2 cellular contexts compared by ENCODE assay signal in genomic region chr12:21526721-21527345, GRCh38.
A peak's percentile ranks its signal among the peaks of the same experiment; 100 is the strongest.
TF ChIP-seq lines count a peak whose summit lies in the region.

No MANE protein-coding gene starts in this region.

TF ChIP-seq in A549, 52 proteins besides CTCF, POLR2A, EP300 and RAD21:
- no peak for TF ChIP-seq POLR2AphosphoS2 (conservative IDR thresholded peaks at IDR 0.05; ENCODE audit: low read length)
- TF ChIP-seq USF2 (IDR thresholded peaks at IDR 0.05) = no peak
- TF ChIP-seq CHD4 (IDR thresholded peaks at IDR 0.05; ENCODE audit: borderline replicate concordance) = no peak
- TF ChIP-seq TFCP2L1 (CRISPR knock-in tag; IDR thresholded peaks at IDR 0.05) = no peak
- no peak for TF ChIP-seq HOXB5 (CRISPR knock-in tag; IDR thresholded peaks at IDR 0.05)
- no peak for TF ChIP-seq FOXS1 (CRISPR knock-in tag; IDR thresholded peaks at IDR 0.05)
- TF ChIP-seq MYC (IDR thresholded peaks at IDR 0.05; ENCODE audit: borderline replicate concordance, low read length) = no peak
- no peak for TF ChIP-seq CHD2 (IDR thresholded peaks at IDR 0.05; ENCODE audit: low read length, partially characterized antibody)

TF ChIP-seq in K562, 482 proteins besides CTCF, POLR2A, EP300 and RAD21:
- TF ChIP-seq NFIX (CRISPR knock-in tag; IDR thresholded peaks at IDR 0.05; ENCODE audit: low read depth) (no peak), GTF2E2 (tag; IDR thresholded peaks at IDR 0.05) (0 out of 2 replicates have a peak, but pooled peaks have one; percentile 23), IRF1 (CRISPR knock-in tag; IDR thresholded peaks at IDR 0.05; ENCODE audit: borderline replicate concordance) (no peak), SPI1 (IDR thresholded peaks at IDR 0.05; ENCODE audit: borderline replicate concordance, low read depth, low read length) (no peak), CEBPZ (IDR thresholded peaks at IDR 0.05; ENCODE audit: borderline replicate concordance, low read depth, low read length) (no peak), ZNF655 (CRISPR knock-in tag; IDR thresholded peaks at IDR 0.05) (no peak)
